1 cellular context compared by ENCODE assay signal in genomic region chr7:149838224-149838991, GRCh38.
A peak's percentile ranks its signal among the peaks of the same experiment; 100 is the strongest.
TF ChIP-seq lines count a peak whose summit lies in the region.

Gene ZNF862, plus strand, starts transcription at chr7:149838375. Its CDS starts 237 bp downstream, at chr7:149838612.

TF ChIP-seq in HepG2, 621 proteins besides CTCF, POLR2A, EP300 and RAD21 (continued from another document and continues in another):
- TF ChIP-seq, protein P1, sequence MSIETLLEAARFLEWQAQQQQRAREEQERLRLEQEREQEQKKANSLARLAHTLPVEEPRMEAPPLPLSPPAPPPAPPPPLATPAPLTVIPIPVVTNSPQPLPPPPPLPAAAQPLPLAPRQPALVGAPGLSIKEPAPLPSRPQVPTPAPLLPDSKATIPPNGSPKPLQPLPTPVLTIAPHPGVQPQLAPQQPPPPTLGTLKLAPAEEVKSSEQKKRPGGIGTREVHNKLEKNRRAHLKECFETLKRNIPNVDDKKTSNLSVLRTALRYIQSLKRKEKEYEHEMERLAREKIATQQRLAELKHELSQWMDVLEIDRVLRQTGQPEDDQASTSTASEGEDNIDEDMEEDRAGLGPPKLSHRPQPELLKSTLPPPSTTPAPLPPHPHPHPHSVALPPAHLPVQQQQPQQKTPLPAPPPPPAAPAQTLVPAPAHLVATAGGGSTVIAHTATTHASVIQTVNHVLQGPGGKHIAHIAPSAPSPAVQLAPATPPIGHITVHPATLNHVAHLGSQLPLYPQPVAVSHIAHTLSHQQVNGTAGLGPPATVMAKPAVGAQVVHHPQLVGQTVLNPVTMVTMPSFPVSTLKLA (IDR thresholded peaks at IDR 0.05) = no peak
- TF ChIP-seq KDM6A (CRISPR knock-in tag; IDR thresholded peaks at IDR 0.05; ENCODE audit: low read depth) (no peak), ZNF275 (CRISPR knock-in tag; IDR thresholded peaks at IDR 0.05; ENCODE audit: borderline replicate concordance) (no peak), JUNB (CRISPR knock-in tag; IDR thresholded peaks at IDR 0.05; ENCODE audit: borderline replicate concordance) (no peak), ZNF335 (CRISPR knock-in tag; IDR thresholded peaks at IDR 0.05) (peak; percentile 12; the same call in 1 of the 2 replicates), PRMT3 (CRISPR knock-in tag; IDR thresholded peaks at IDR 0.05; ENCODE audit: borderline replicate concordance, low read depth) (peak; percentile 73; the same call in 1 of the 2 replicates), SP1 (IDR thresholded peaks at IDR 0.05) (no peak), SP1 (CRISPR knock-in tag; IDR thresholded peaks at IDR 0.05) (peak; percentile 53; the same call in 1 of the 2 replicates), GATAD2A (CRISPR knock-in tag; IDR thresholded peaks at IDR 0.05) (no peak), ZC3H4 (CRISPR knock-in tag; IDR thresholded peaks at IDR 0.05; ENCODE audit: borderline replicate concordance) (no peak), ETS1 (CRISPR knock-in tag; IDR thresholded peaks at IDR 0.05) (no peak), ZFP37 (CRISPR knock-in tag; IDR thresholded peaks at IDR 0.05; ENCODE audit: borderline replicate concordance) (no peak), NFE2L1 (CRISPR knock-in tag; IDR thresholded peaks at IDR 0.05; ENCODE audit: borderline replicate concordance) (no peak), GABPB1 (CRISPR knock-in tag; IDR thresholded peaks at IDR 0.05) (peak; percentile 89), ZNF143 (CRISPR knock-in tag; IDR thresholded peaks at IDR 0.05) (peak; percentile 99), SNAPC2 (CRISPR knock-in tag; IDR thresholded peaks at IDR 0.05) (no peak), ZNF235 (CRISPR knock-in tag; IDR thresholded peaks at IDR 0.05; ENCODE audit: borderline replicate concordance) (no peak), ZNF850 (CRISPR knock-in tag; conservative IDR thresholded peaks at IDR 0.05) (no peak), SPEN (CRISPR knock-in tag; IDR thresholded peaks at IDR 0.05; ENCODE audit: low read depth) (peak; percentile 94), NR2C2 (CRISPR knock-in tag; IDR thresholded peaks at IDR 0.05; ENCODE audit: borderline replicate concordance) (peak; percentile 82), ZSCAN12 (CRISPR knock-in tag; IDR thresholded peaks at IDR 0.05) (0 out of 2 replicates have a peak, but pooled peaks have one; percentile 20), DBP (CRISPR knock-in tag; IDR thresholded peaks at IDR 0.05; ENCODE audit: not compliant biosample characterization) (no peak), ZNF160 (CRISPR knock-in tag; IDR thresholded peaks at IDR 0.05) (no peak), RBM39 (IDR thresholded peaks at IDR 0.05; ENCODE audit: low read depth, low read length, poor library complexity, severe bottlenecking) (no peak), ATF7 (IDR thresholded peaks at IDR 0.05) (no peak), ATF7 (CRISPR knock-in tag; IDR thresholded peaks at IDR 0.05) (peak; percentile 72; the same call in 1 of the 2 replicates), AKAP8 (CRISPR knock-in tag; IDR thresholded peaks at IDR 0.05) (peak; percentile 53; the same call in 1 of the 2 replicates), POLR2AphosphoS5 (IDR thresholded peaks at IDR 0.05; ENCODE audit: low read depth, low read length) (peak; percentile 69), ZBTB40 (IDR thresholded peaks at IDR 0.05) (no peak), ZBTB40 (CRISPR knock-in tag; IDR thresholded peaks at IDR 0.05) (no peak), CCAR2 (optimal IDR thresholded peaks at IDR 0.05; ENCODE audit: low read depth, low read length) (no peak), PAWR (CRISPR knock-in tag; IDR thresholded peaks at IDR 0.05; ENCODE audit: borderline replicate concordance) (no peak), SMARCC2 (IDR thresholded peaks at IDR 0.05) (no peak), FOXJ3 (CRISPR knock-in tag; IDR thresholded peaks at IDR 0.05; ENCODE audit: borderline replicate concordance) (0 out of 2 replicates have a peak, but pooled peaks have one; percentile 18), PHF5A (CRISPR knock-in tag; IDR thresholded peaks at IDR 0.05; ENCODE audit: low read depth, unreplicated experiment) (peak; percentile 62), ZNF724P (CRISPR knock-in tag; IDR thresholded peaks at IDR 0.05; ENCODE audit: borderline replicate concordance) (0 out of 2 replicates have a peak, but pooled peaks have one; percentile 58), ZNF570 (CRISPR knock-in tag; IDR thresholded peaks at IDR 0.05; ENCODE audit: borderline replicate concordance) (no peak), JDP2 (CRISPR knock-in tag; IDR thresholded peaks at IDR 0.05; ENCODE audit: borderline replicate concordance) (no peak), TARDBP (CRISPR knock-in tag; IDR thresholded peaks at IDR 0.05) (peak; percentile 57; the same call in 1 of the 2 replicates), TCF12 (IDR thresholded peaks at IDR 0.05) (no peak), TCF12 (CRISPR knock-in tag; IDR thresholded peaks at IDR 0.05) (no peak), ZNF660 (CRISPR knock-in tag; IDR thresholded peaks at IDR 0.05; ENCODE audit: borderline replicate concordance, low read depth) (no peak), ISX (CRISPR knock-in tag; conservative IDR thresholded peaks at IDR 0.05) (no peak; the same call in 1 of the 2 replicates), ZSCAN31 (CRISPR knock-in tag; IDR thresholded peaks at IDR 0.05; ENCODE audit: low read depth) (peak; percentile 75; the same call in 1 of the 2 replicates), ZNF790 (CRISPR knock-in tag; IDR thresholded peaks at IDR 0.05; ENCODE audit: borderline replicate concordance) (0 out of 2 replicates have a peak, but pooled peaks have one; percentile 68), CHCHD3 (CRISPR knock-in tag; IDR thresholded peaks at IDR 0.05) (no peak), HMGA1 (CRISPR knock-in tag; conservative IDR thresholded peaks at IDR 0.05) (no peak), ZNF264 (CRISPR knock-in tag; IDR thresholded peaks at IDR 0.05) (peak; percentile 41; the same call in 1 of the 2 replicates)
- TF ChIP-seq, protein P2, sequence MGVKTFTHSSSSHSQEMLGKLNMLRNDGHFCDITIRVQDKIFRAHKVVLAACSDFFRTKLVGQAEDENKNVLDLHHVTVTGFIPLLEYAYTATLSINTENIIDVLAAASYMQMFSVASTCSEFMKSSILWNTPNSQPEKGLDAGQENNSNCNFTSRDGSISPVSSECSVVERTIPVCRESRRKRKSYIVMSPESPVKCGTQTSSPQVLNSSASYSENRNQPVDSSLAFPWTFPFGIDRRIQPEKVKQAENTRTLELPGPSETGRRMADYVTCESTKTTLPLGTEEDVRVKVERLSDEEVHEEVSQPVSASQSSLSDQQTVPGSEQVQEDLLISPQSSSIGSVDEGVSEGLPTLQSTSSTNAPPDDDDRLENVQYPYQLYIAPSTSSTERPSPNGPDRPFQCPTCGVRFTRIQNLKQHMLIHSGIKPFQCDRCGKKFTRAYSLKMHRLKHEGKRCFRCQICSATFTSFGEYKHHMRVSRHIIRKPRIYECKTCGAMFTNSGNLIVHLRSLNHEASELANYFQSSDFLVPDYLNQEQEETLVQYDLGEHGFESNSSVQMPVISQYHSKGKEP (CRISPR knock-in tag; IDR thresholded peaks at IDR 0.05) = no peak
- TF ChIP-seq, protein P3, sequence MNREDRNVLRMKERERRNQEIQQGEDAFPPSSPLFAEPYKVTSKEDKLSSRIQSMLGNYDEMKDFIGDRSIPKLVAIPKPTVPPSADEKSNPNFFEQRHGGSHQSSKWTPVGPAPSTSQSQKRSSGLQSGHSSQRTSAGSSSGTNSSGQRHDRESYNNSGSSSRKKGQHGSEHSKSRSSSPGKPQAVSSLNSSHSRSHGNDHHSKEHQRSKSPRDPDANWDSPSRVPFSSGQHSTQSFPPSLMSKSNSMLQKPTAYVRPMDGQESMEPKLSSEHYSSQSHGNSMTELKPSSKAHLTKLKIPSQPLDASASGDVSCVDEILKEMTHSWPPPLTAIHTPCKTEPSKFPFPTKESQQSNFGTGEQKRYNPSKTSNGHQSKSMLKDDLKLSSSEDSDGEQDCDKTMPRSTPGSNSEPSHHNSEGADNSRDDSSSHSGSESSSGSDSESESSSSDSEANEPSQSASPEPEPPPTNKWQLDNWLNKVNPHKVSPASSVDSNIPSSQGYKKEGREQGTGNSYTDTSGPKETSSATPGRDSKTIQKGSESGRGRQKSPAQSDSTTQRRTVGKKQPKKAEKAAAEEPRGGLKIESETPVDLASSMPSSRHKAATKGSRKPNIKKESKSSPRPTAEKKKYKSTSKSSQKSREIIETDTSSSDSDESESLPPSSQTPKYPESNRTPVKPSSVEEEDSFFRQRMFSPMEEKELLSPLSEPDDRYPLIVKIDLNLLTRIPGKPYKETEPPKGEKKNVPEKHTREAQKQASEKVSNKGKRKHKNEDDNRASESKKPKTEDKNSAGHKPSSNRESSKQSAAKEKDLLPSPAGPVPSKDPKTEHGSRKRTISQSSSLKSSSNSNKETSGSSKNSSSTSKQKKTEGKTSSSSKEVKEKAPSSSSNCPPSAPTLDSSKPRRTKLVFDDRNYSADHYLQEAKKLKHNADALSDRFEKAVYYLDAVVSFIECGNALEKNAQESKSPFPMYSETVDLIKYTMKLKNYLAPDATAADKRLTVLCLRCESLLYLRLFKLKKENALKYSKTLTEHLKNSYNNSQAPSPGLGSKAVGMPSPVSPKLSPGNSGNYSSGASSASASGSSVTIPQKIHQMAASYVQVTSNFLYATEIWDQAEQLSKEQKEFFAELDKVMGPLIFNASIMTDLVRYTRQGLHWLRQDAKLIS (CRISPR knock-in tag; IDR thresholded peaks at IDR 0.05) = no peak
